23 cellular contexts compared by ENCODE assay signal in the genomic region with DNA sequence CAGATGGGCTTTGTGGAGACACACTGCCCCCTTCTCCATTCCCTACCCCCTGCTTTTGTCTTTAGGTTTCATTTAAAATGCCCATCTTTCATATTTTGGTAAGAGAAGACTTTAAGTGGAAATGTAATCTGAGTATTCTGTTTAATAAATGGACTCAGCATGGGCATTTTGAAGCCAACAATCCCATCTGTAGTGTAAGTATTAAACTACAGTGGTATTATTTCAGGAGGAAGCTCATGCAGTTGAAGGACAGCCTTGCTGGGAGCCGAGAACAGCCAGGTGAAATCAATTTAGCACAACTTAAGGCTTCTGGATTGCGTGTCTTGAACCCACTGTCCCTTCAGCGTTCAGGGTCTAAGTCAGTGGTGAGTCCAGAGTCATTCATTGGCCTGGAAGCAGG.
"Had no signal": no experiment of that assay in that cellular context is flagged by ENCODE, and none has a peak within 500 bp of the region (broad histone marks: within the 10 kb centered on the region; RNA-seq: fewer than 3 reads in every experiment).

No MANE protein-coding gene starts in this region.

- H3K4me3 ChIP-seq: K562 had no signal

- H3K36me3 Mint-ChIP-seq: IgD-negative memory B cell had no signal

- H3K27ac Mint-ChIP-seq: IgD-negative memory B cell had no signal

- H3K4me1 Mint-ChIP-seq: IgD-negative memory B cell had no signal

- H3K27ac ChIP-seq: HL-60, KMS-11, RWPE1 had no signal

- DNase-seq: Kasumi-1, MM.1S, NCI-H1092 treated with DMSO at 0.1 percent for 48 hours, NCI-H1436, NCI-H1694, NCI-H187 treated with DMSO at 0.1 percent for 48 hours, NCI-H2029 treated with DMSO at 0.1 percent for 48 hours, NCI-H2171, NCI-H226, NCI-H446, NCI-H510A, NCI-H524 treated with DMSO at 0.1 percent for 48 hours, NCI-H69, NCI-H774, PC-3, SHP77, SK-N-SH, SW 1271 had no signal

- H3K9me3 ChIP-seq: SK-N-SH had no signal

- H3K4me2 ChIP-seq: KMS-11, SK-N-SH had no signal

- H3K9me3 Mint-ChIP-seq: IgD-negative memory B cell had no signal

- H3K9ac ChIP-seq: KMS-11, SK-N-SH had no signal

- H3K4me3 Mint-ChIP-seq: IgD-negative memory B cell had no signal
